In the genomic region with DNA sequence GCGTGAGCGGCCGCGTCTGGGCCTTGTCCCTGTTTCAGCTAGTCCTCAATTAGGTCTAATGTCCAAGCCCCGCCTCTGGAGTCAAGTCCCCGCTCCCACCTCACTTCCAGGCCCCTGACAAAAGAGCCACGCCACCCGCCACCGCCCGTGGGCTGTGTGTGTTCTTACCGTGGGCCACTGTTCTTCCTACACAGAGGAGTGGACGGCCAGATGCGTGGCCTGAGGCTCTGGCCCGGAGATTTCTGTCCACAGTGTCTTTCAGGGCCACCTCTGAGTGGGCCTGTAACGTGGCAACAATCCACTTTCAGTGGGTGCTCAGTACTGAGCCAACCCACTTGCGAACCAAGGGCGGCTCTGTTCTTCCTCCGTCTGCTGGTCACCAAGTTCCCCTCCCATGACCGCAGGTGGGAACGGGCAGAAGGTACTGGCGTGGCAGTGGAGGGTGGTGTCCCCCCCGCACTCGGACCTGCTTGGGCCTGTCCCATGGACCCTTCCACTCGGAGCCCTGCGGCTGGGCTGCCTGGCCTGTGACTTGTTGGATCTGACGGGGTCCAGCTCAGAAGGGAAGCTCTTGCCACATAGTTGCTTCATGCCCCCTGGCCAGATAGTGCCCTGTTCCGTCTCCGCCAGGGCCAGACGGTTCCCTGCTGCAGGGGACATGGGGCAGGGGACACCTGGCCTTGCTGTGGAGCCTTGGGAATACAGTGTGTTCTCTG, we compare ENCODE assay signal across 19 cellular contexts. TPM values are rescaled to one million over a fixed set of nuclear protein-coding genes. Genes with fewer than 3 reads are reported as not detected.
DNase-seq lines count a peak whose midpoint lies in the region; ATAC-seq, FAIRE-seq and TF ChIP-seq lines count a peak whose summit lies in the region.
"Had no signal": no experiment of that assay in that cellular context is flagged by ENCODE, and none has a peak within 500 bp of the region (broad histone marks: within the 10 kb centered on the region; RNA-seq: fewer than 3 reads in every experiment).

No MANE protein-coding gene starts in this region.

- no peaks in the 10 kb centered on the region for H3F3A ChIP-seq in MM.1S (ENCODE audit: insufficient read depth, low read length)

- 95% methylated on average over 22 of the region's 29 CpGs for whole genome bisulfite sequencing in A549 (ENCODE audit: missing lambda C conversion rate)
- WGBS in mesenchymal stem cell: 98% methylated on average over 29 of the region's 29 CpGs

- H3K79me2 ChIP-seq in MM.1S (ENCODE audit: low read length): no peaks in the 10 kb centered on the region

- H3K4me3 ChIP-seq in A549 (no peak overlapping the region), mesenchymal stem cell (ENCODE audit: insufficient read depth in 1 of 2, low read depth in 1 of 2, low read length in 2 of 2) (no peak overlapping the region), MM.1S (ENCODE audit: low read length) (no peak overlapping the region)

- no peaks in the 10 kb centered on the region for H3K9me3 Mint-ChIP-seq in activated T-helper 17 cell treated with anti-CD3 and anti-CD28 coated beads, Interleukin-2, amount 50 U/mL, for 72 hours

- no peak overlapping the region for H2AK5ac ChIP-seq in mesenchymal stem cell (ENCODE audit: low read length, severe bottlenecking)

- H3K14ac ChIP-seq in mesenchymal stem cell (ENCODE audit: low read length in 2 of 2): no peak overlapping the region

- CTCF ChIA-PET in A549 (lab: Yijun Ruan, JAX): interaction anchor here (0.6 to 8.5 kb wide), 32 partner anchors 8 to 299 kb away, joined by 3 to 84 read pairs (median 6); partner anchors contain the start of gene GPER1

- peak overlapping the region; percentile 85 for H3K4me3 Mint-ChIP-seq in activated T-helper 17 cell treated with anti-CD3 and anti-CD28 coated beads, Interleukin-2, amount 50 U/mL, for 72 hours

- peak; percentile 24; the same call in 1 of the 2 replicates for TF ChIP-seq POLR2A in A549 (IDR thresholded peaks at IDR 0.05; ENCODE audit: low read length)

- no peak overlapping the region for H3K4me2 ChIP-seq in A549
- H3K4me2 ChIP-seq in mesenchymal stem cell (ENCODE audit: low read length, poor library complexity, severe bottlenecking): no peak overlapping the region
- no peak overlapping the region for H3K4me2 ChIP-seq in MM.1S (ENCODE audit: low read depth, low read length)

- POLR2A ChIA-PET in A549 (lab: Yijun Ruan, JAX): no interaction called here

- no peak overlapping the region for H2BK12ac ChIP-seq in mesenchymal stem cell (ENCODE audit: low read length in 2 of 2)

- DNase-seq in A549 (ENCODE audit: low read depth in 1 of 2, low spot score in 1 of 2) (no peak), mesenchymal stem cell (no peak), MM.1S (no peak), T-helper 2 cell (no peak), glomerular visceral epithelial cell (ENCODE audit: extremely low spot score) (no peak), AG20443 (ENCODE audit: low spot score) (no peak)
- DNase-seq: COR-L47; NCI-H1105 treated with DMSO at 0.1 percent for 48 hours; NCI-H1694; NCI-H2081 treated with DMSO at 0.1 percent for 48 hours; NK-92 treated with Interleukin-12 subunit alpha and Interleukin-12 subunit beta, amount 100 ng/mL, for 24 hours had no signal

- peak overlapping the region; percentile 78 to 87; a peak in 5 of 6 replicates for H3K27ac ChIP-seq in A549
- H3K27ac ChIP-seq in C4-2B: peak overlapping the region; percentile 44; the same call in 1 of the 2 replicates
- no peak overlapping the region for H3K27ac ChIP-seq in mesenchymal stem cell (ENCODE audit: low read length, poor library complexity, severe bottlenecking)
- no peak overlapping the region for H3K27ac ChIP-seq in MM.1S (ENCODE audit: low read length)

- no peaks in the 10 kb centered on the region for H3K9me2 ChIP-seq in MM.1S (replicated peaks; ENCODE audit: insufficient read depth, low read length)

- H4K8ac ChIP-seq in mesenchymal stem cell (ENCODE audit: low read length): peak overlapping the region; percentile 98

- no peak for TF ChIP-seq RAD21 in A549 (conservative IDR thresholded peaks at IDR 0.05 in 1 of 2, IDR thresholded peaks at IDR 0.05 in 1 of 2)

- H3K18ac ChIP-seq in mesenchymal stem cell (ENCODE audit: low read depth in 1 of 2, low read length in 2 of 2): no peak overlapping the region

- peaks cover 12% of the 10 kb centered on the region; the same call in 2 of the 3 replicates for H3K9me3 ChIP-seq in A549
- H3K9me3 ChIP-seq in mesenchymal stem cell (ENCODE audit: control insufficient read depth, low read length): no peaks in the 10 kb centered on the region
- H3K9me3 ChIP-seq in MM.1S (replicated peaks; ENCODE audit: insufficient read depth, low read length): no peaks in the 10 kb centered on the region

- no peak for FAIRE-seq in A549 (lab: Jason Lieb, UNC)
- FAIRE-seq: G401.6 had no signal

- H2BK15ac ChIP-seq in mesenchymal stem cell (ENCODE audit: low read depth, poor library complexity, severe bottlenecking): no peak overlapping the region

- no peaks in the 10 kb centered on the region for H3K79me1 ChIP-seq in mesenchymal stem cell (replicated peaks; ENCODE audit: low read length, poor library complexity, severe bottlenecking)

- H2BK120ac ChIP-seq in mesenchymal stem cell (ENCODE audit: low read depth, low read length): no peak overlapping the region

- peaks cover 10% of the 10 kb centered on the region for H3K4me1 Mint-ChIP-seq in activated T-helper 17 cell treated with anti-CD3 and anti-CD28 coated beads, Interleukin-2, amount 50 U/mL, for 72 hours

- H2AFZ ChIP-seq in mesenchymal stem cell (ENCODE audit: low read depth, low read length) (no peak overlapping the region), MM.1S (ENCODE audit: low read length) (no peak overlapping the region)

- H3K27me3 Mint-ChIP-seq in activated T-helper 17 cell treated with anti-CD3 and anti-CD28 coated beads, Interleukin-2, amount 50 U/mL, for 72 hours: peaks cover 8% of the 10 kb centered on the region

- no peak overlapping the region for H3K27ac Mint-ChIP-seq in activated T-helper 17 cell treated with anti-CD3 and anti-CD28 coated beads, Interleukin-2, amount 50 U/mL, for 72 hours

- TF ChIP-seq CTCF in A549 (IDR thresholded peaks at IDR 0.05): no peak
- TF ChIP-seq CTCF in C4-2B (conservative IDR thresholded peaks at IDR 0.05): no peak
- no peak for TF ChIP-seq CTCF in MM.1S (IDR thresholded peaks at IDR 0.05; ENCODE audit: low read length)

- H3K27me3 ChIP-seq in mesenchymal stem cell (ENCODE audit: control insufficient read depth in 1 of 2, insufficient read depth in 1 of 2, low read length in 2 of 2) (peaks cover 0 to 14% of the 10 kb centered on the region in 2 experiments), MM.1S (replicated peaks; ENCODE audit: insufficient read depth, low read length) (peaks cover 36% of the 10 kb centered on the region)

- peak overlapping the region; percentile 70 for H4K91ac ChIP-seq in mesenchymal stem cell (ENCODE audit: low read length)

- H3K4me1 ChIP-seq in A549 (peaks cover 11% of the 10 kb centered on the region; the same call in 2 of the 3 replicates), mesenchymal stem cell (ENCODE audit: control insufficient read depth, insufficient read depth, low read depth, low read length) (peaks cover 12% of the 10 kb centered on the region), MM.1S (ENCODE audit: low read length) (peaks cover 7% of the 10 kb centered on the region; the same call in 1 of the 2 replicates)

- no peaks in the 10 kb centered on the region for H3K36me3 ChIP-seq in mesenchymal stem cell (ENCODE audit: control insufficient read depth in 1 of 2, insufficient read depth in 2 of 2, low read depth in 1 of 2, low read length in 2 of 2)
- no peaks in the 10 kb centered on the region for H3K36me3 ChIP-seq in MM.1S (replicated peaks; ENCODE audit: insufficient read depth, low read length)
- H3K36me3 ChIP-seq: HAP-1 had no signal

- no peak overlapping the region for H2BK5ac ChIP-seq in mesenchymal stem cell (ENCODE audit: low read depth, low read length, poor library complexity, severe bottlenecking)

- no peak overlapping the region for H3K4ac ChIP-seq in mesenchymal stem cell (ENCODE audit: low read depth in 1 of 2, low read length in 2 of 2)

- H3K9ac ChIP-seq in mesenchymal stem cell (ENCODE audit: low read length) (no peak overlapping the region), MM.1S (ENCODE audit: low read length) (no peak overlapping the region)

- no peak overlapping the region for H3K23ac ChIP-seq in mesenchymal stem cell (ENCODE audit: low read length in 2 of 2)

- H3K36me3 Mint-ChIP-seq in activated T-helper 17 cell treated with anti-CD3 and anti-CD28 coated beads, Interleukin-2, amount 50 U/mL, for 72 hours (ENCODE audit: low read depth): peaks cover 9% of the 10 kb centered on the region

- TF ChIP-seq EP300 in A549 (IDR thresholded peaks at IDR 0.05): no peak

- ATAC-seq in A549: no peak
- ATAC-seq in activated T-helper 17 cell treated with anti-CD3 and anti-CD28 coated beads, Interleukin-2, amount 50 U/mL, for 72 hours (replicated peaks): no peak

- H4K20me1 ChIP-seq in MM.1S (ENCODE audit: insufficient read depth, low read length): no peaks in the 10 kb centered on the region

TF ChIP-seq in A549, 52 proteins besides CTCF, POLR2A, EP300 and RAD21 (continues in another document):
- TF ChIP-seq KDM5A (IDR thresholded peaks at IDR 0.05): no peak

RNA-seq across cellular contexts. Expression of gene ZFAND2A, which starts 15.0 kb away (rescaled TPM):
- 88.6 and 105 TPM in 2 replicates for polyA plus RNA-seq in A549 (2011; rRNA removed)
- polyA plus RNA-seq in A549 (2012; cell fraction: cytosol; rRNA removed): 61.5 and 62.1 TPM in 2 replicates
- 34.2 and 40.6 TPM in 2 replicates for polyA plus RNA-seq in A549 (2012; cell fraction: nucleus; rRNA removed)
- 40.7 to 44.1 TPM (median 43.7 TPM) in 3 replicates for polyA plus RNA-seq in A549 (2017; fragmentation: RNase III; extraction: RNeasy Plus Mini Kit Qiagen cat#74134 plus additional on column Dnase treatment)
- 31.9 and 40.0 TPM in 2 replicates for polyA minus RNA-seq in A549 (2011; rRNA and poly(A)+ RNA removed)
- 10 to 100 TPM; 27.1 to 27.7 TPM for total RNA-seq in activated T-helper 17 cell treated with anti-CD3 and anti-CD28 coated beads, Interleukin-2, amount 50 U/mL, for 72 hours
- 16.9 TPM for polyA plus RNA-seq in mesenchymal stem cell (2013, experiment 1 of 2)
- polyA plus RNA-seq in mesenchymal stem cell (2013, experiment 2 of 2): 17.7 TPM

RNA-seq across cellular contexts. Expression of gene UNCX, which starts 57.6 kb away (rescaled TPM):
- polyA plus RNA-seq in A549 (2011; rRNA removed) (not detected in 2 replicates), A549 (2017; fragmentation: RNase III; extraction: RNeasy Plus Mini Kit Qiagen cat#74134 plus additional on column Dnase treatment) (not detected in 3 replicates)
- not detected in 2 replicates for polyA plus RNA-seq in A549 (2012; cell fraction: cytosol; rRNA removed)
- polyA plus RNA-seq in A549 (2012; cell fraction: nucleus; rRNA removed): not detected in 2 replicates
- not detected in 2 replicates for polyA minus RNA-seq in A549 (2011; rRNA and poly(A)+ RNA removed)
- total RNA-seq in activated T-helper 17 cell treated with anti-CD3 and anti-CD28 coated beads, Interleukin-2, amount 50 U/mL, for 72 hours: not detected
- polyA plus RNA-seq in mesenchymal stem cell (2013, experiment 1 of 2): not detected
- polyA plus RNA-seq in mesenchymal stem cell (2013, experiment 2 of 2): not detected
- total RNA-seq: HT1080, NCI-H460, OCI-LY7, RPMI7951 had no signal

Comparison
In these comparisons a context has a peak if more than half of its experiments do, and no peak if none do; other contexts are left out.
1. H3K27ac ChIP-seq: peak in A549 (2 of 2) and C4-2B (single experiment); none in mesenchymal stem cell (single experiment) and MM.1S (single experiment).